ENCODE assay signal across 1 cellular context in genomic region chr1:58883888-58884482, GRCh38.
TF ChIP-seq lines count a peak whose summit lies in the region.

No MANE protein-coding gene starts in this region.

TF ChIP-seq in K562, 482 proteins besides CTCF, POLR2A, EP300 and RAD21 (continued from another document and continues in another):
- TF ChIP-seq GABPB1 (CRISPR knock-in tag; IDR thresholded peaks at IDR 0.05): no peak
- TF ChIP-seq USF2 (CRISPR knock-in tag; IDR thresholded peaks at IDR 0.05): no peak
- TF ChIP-seq, protein P1, sequence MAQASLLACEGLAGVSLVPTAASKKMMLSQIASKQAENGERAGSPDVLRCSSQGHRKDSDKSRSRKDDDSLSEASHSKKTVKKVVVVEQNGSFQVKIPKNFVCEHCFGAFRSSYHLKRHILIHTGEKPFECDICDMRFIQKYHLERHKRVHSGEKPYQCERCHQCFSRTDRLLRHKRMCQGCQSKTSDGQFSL (CRISPR knock-in tag; IDR thresholded peaks at IDR 0.05): no peak
- TF ChIP-seq, protein P1 (tag; IDR thresholded peaks at IDR 0.05): no peak
- 0 out of 4 replicates have a peak, but pooled peaks of 1 of the 2 experiments have one; percentile 9 for TF ChIP-seq MCM7 (IDR thresholded peaks at IDR 0.05)
- no peak for TF ChIP-seq HSF4 (CRISPR knock-in tag; IDR thresholded peaks at IDR 0.05; ENCODE audit: borderline replicate concordance)
- TF ChIP-seq, protein P2, sequence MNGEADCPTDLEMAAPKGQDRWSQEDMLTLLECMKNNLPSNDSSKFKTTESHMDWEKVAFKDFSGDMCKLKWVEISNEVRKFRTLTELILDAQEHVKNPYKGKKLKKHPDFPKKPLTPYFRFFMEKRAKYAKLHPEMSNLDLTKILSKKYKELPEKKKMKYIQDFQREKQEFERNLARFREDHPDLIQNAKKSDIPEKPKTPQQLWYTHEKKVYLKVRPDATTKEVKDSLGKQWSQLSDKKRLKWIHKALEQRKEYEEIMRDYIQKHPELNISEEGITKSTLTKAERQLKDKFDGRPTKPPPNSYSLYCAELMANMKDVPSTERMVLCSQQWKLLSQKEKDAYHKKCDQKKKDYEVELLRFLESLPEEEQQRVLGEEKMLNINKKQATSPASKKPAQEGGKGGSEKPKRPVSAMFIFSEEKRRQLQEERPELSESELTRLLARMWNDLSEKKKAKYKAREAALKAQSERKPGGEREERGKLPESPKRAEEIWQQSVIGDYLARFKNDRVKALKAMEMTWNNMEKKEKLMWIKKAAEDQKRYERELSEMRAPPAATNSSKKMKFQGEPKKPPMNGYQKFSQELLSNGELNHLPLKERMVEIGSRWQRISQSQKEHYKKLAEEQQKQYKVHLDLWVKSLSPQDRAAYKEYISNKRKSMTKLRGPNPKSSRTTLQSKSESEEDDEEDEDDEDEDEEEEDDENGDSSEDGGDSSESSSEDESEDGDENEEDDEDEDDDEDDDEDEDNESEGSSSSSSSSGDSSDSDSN (IDR thresholded peaks at IDR 0.05; ENCODE audit: borderline replicate concordance in 1 of 2, low read depth in 2 of 2, low read length in 2 of 2): no peak
- peak; percentile 97 for TF ChIP-seq CHD4 (IDR thresholded peaks at IDR 0.05; ENCODE audit: insufficient read depth, insufficient replicate concordance, low read depth, low read length, poor library complexity, severe bottlenecking)
- peak; percentile 82 for TF ChIP-seq PHF20 (IDR thresholded peaks at IDR 0.05; ENCODE audit: partially characterized antibody)
- peak; percentile 47 for TF ChIP-seq ZNF384 (IDR thresholded peaks at IDR 0.05; ENCODE audit: low read depth, low read length)
- TF ChIP-seq CBX3 (IDR thresholded peaks at IDR 0.05; ENCODE audit: borderline replicate concordance in 1 of 2, low read length in 2 of 2): peak in 1 of 2 experiments; percentile 94; a peak in 2 of 3 replicates
- no peak for TF ChIP-seq MXD1 (CRISPR knock-in tag; IDR thresholded peaks at IDR 0.05; ENCODE audit: borderline replicate concordance, poor library complexity, severe bottlenecking)
- TF ChIP-seq ZNF699 (CRISPR knock-in tag; IDR thresholded peaks at IDR 0.05; ENCODE audit: insufficient replicate concordance): no peak
- peak; percentile 61; the same call in 1 of the 2 replicates for TF ChIP-seq MYNN (IDR thresholded peaks at IDR 0.05)
- TF ChIP-seq MYNN (CRISPR knock-in tag; IDR thresholded peaks at IDR 0.05): no peak
- no peak for TF ChIP-seq CUX1 (CRISPR knock-in tag; IDR thresholded peaks at IDR 0.05)
- no peak for TF ChIP-seq HNRNPH1 (optimal IDR thresholded peaks at IDR 0.05; ENCODE audit: low read depth, low read length)
- TF ChIP-seq, protein P3, sequence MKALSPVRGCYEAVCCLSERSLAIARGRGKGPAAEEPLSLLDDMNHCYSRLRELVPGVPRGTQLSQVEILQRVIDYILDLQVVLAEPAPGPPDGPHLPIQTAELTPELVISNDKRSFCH (CRISPR knock-in tag; IDR thresholded peaks at IDR 0.05): no peak
- TF ChIP-seq, protein P3 (tag; IDR thresholded peaks at IDR 0.05): peak; percentile 63
- no peak for TF ChIP-seq ZNF431 (CRISPR knock-in tag; IDR thresholded peaks at IDR 0.05)
- TF ChIP-seq, protein P4, sequence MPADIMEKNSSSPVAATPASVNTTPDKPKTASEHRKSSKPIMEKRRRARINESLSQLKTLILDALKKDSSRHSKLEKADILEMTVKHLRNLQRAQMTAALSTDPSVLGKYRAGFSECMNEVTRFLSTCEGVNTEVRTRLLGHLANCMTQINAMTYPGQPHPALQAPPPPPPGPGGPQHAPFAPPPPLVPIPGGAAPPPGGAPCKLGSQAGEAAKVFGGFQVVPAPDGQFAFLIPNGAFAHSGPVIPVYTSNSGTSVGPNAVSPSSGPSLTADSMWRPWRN (IDR thresholded peaks at IDR 0.05; ENCODE audit: low read depth): peak; percentile 61; the same call in 1 of the 2 replicates
- peak; percentile 66; the same call in 1 of the 2 replicates for TF ChIP-seq NFE2 (IDR thresholded peaks at IDR 0.05; ENCODE audit: low read depth)
- TF ChIP-seq ZHX1 (conservative IDR thresholded peaks at IDR 0.05; ENCODE audit: low read length): no peak
- no peak; the same call in 1 of the 2 replicates for TF ChIP-seq ZNF584 (CRISPR knock-in tag; IDR thresholded peaks at IDR 0.05; ENCODE audit: low read depth)
- peak; percentile 68 for TF ChIP-seq PHF21A (IDR thresholded peaks at IDR 0.05; ENCODE audit: borderline replicate concordance, low read depth)
- peak; percentile 91 for TF ChIP-seq EP400 (IDR thresholded peaks at IDR 0.05)
- TF ChIP-seq, protein P5, sequence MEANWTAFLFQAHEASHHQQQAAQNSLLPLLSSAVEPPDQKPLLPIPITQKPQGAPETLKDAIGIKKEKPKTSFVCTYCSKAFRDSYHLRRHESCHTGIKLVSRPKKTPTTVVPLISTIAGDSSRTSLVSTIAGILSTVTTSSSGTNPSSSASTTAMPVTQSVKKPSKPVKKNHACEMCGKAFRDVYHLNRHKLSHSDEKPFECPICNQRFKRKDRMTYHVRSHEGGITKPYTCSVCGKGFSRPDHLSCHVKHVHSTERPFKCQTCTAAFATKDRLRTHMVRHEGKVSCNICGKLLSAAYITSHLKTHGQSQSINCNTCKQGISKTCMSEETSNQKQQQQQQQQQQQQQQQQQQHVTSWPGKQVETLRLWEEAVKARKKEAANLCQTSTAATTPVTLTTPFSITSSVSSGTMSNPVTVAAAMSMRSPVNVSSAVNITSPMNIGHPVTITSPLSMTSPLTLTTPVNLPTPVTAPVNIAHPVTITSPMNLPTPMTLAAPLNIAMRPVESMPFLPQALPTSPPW (CRISPR knock-in tag; IDR thresholded peaks at IDR 0.05): peak; percentile 58; the same call in 1 of the 2 replicates
- TF ChIP-seq MECOM (CRISPR knock-in tag; IDR thresholded peaks at IDR 0.05): peak; percentile 73
- no peak for TF ChIP-seq RBM14 (IDR thresholded peaks at IDR 0.05; ENCODE audit: borderline replicate concordance, insufficient read depth, low read depth, low read length)
- no peak; the same call in 1 of the 2 replicates for TF ChIP-seq ZBTB2 (IDR thresholded peaks at IDR 0.05)
- peak; percentile 94 for TF ChIP-seq CBFA2T2 (conservative IDR thresholded peaks at IDR 0.05)
- no peak for TF ChIP-seq ZNF707 (CRISPR knock-in tag; conservative IDR thresholded peaks at IDR 0.05)
- TF ChIP-seq ETV1 (tag; conservative IDR thresholded peaks at IDR 0.05; ENCODE audit: low read depth): peak; percentile 39
- TF ChIP-seq NCOA4 (IDR thresholded peaks at IDR 0.05; ENCODE audit: partially characterized antibody): peak; percentile 21
- TF ChIP-seq NFIX (CRISPR knock-in tag; IDR thresholded peaks at IDR 0.05; ENCODE audit: low read depth): no peak
- TF ChIP-seq HNRNPK (IDR thresholded peaks at IDR 0.05; ENCODE audit: low read depth, low read length, poor library complexity, severe bottlenecking): no peak
- TF ChIP-seq HMGXB4 (CRISPR knock-in tag; IDR thresholded peaks at IDR 0.05): 0 out of 2 replicates have a peak, but pooled peaks have one; percentile 9
- peak in 1 of 2 experiments; percentile 50; a peak in 2 of 4 replicates for TF ChIP-seq FOXA3 (CRISPR knock-in tag; conservative IDR thresholded peaks at IDR 0.05 in 1 of 2, IDR thresholded peaks at IDR 0.05 in 1 of 2)
- TF ChIP-seq, protein P6, sequence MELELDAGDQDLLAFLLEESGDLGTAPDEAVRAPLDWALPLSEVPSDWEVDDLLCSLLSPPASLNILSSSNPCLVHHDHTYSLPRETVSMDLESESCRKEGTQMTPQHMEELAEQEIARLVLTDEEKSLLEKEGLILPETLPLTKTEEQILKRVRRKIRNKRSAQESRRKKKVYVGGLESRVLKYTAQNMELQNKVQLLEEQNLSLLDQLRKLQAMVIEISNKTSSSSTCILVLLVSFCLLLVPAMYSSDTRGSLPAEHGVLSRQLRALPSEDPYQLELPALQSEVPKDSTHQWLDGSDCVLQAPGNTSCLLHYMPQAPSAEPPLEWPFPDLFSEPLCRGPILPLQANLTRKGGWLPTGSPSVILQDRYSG (tag; conservative IDR thresholded peaks at IDR 0.05; ENCODE audit: low read depth): peak; percentile 88
